Comparison of ENCODE assay signal across 28 cellular contexts in genomic region chr4:88208146-88208545, GRCh38.
"Had no signal": no experiment of that assay in that cellular context is flagged by ENCODE, and none has a peak within 500 bp of the region (broad histone marks: within the 10 kb centered on the region; RNA-seq: fewer than 3 reads in every experiment).

No MANE protein-coding gene starts in this region.

- H3K27ac Mint-ChIP-seq: immature natural killer cell; mesothelial cell of epicardium; naive B cell; natural killer cell; nephron progenitor cell; progenitor cell of endocrine pancreas; stimulated activated naive B cell treated with anti-CD40 and anti-IgM and Interleukin-4, amounts not matched to agents 10 μg/mL and 1 μg/mL and 100 μg/mL, for 72 hours had no signal

- H3K36me3 Mint-ChIP-seq: immature natural killer cell; mesothelial cell of epicardium; naive B cell; natural killer cell; stimulated activated naive B cell treated with anti-CD40 and anti-IgM and Interleukin-4, amounts not matched to agents 10 μg/mL and 1 μg/mL and 100 μg/mL, for 72 hours had no signal

- DNase-seq: hypothalamus; immature natural killer cell; kidney; left colon; left ventricle myocardium inferior; mesendoderm; naive B cell; natural killer cell; nephron progenitor cell; ovary; retina; right cardiac atrium; stimulated activated CD4-positive, alpha-beta T cell treated with anti-CD3 and anti-CD28 coated beads, Interleukin-12 subunit alpha, Interleukin-12 subunit beta, amount 100 ng/mL, for 4 hours; stimulated activated CD4-positive, alpha-beta T cell treated with anti-CD3 and anti-CD28 coated beads, Interleukin-15, amount 100 ng/mL, for 24 hours; stimulated activated CD4-positive, alpha-beta T cell treated with anti-CD3 and anti-CD28 coated beads, Interleukin-2, amount 100 ng/mL, for 24 hours; stimulated activated CD4-positive, alpha-beta T cell treated with anti-CD3 and anti-CD28 coated beads, Interleukin-4, amount 100 ng/mL, for 1 hour; stimulated activated naive B cell treated with anti-CD40 and anti-IgM and Interleukin-4, amounts not matched to agents 10 μg/mL and 1 μg/mL and 100 μg/mL, for 72 hours; stimulated activated naive CD8-positive, alpha-beta T cell treated with anti-CD3 and anti-CD28 coated beads, Interleukin-15, Interleukin-2, amounts not matched to agents 100 U/mL and 50 U/mL, for 24 hours; stomach; testis; thyroid gland; transverse colon; uterus had no signal

- H3K4me1 ChIP-seq: testis, uterus had no signal

- H3K9me3 Mint-ChIP-seq: immature natural killer cell; mesothelial cell of epicardium; naive B cell; natural killer cell; nephron progenitor cell; stimulated activated naive B cell treated with anti-CD40 and anti-IgM and Interleukin-4, amounts not matched to agents 10 μg/mL and 1 μg/mL and 100 μg/mL, for 72 hours had no signal

- ATAC-seq: left colon; natural killer cell; right cardiac atrium; sciatic nerve; stimulated activated naive B cell treated with anti-CD40 and anti-IgM and Interleukin-4, amounts not matched to agents 10 μg/mL and 1 μg/mL and 100 μg/mL, for 72 hours; stimulated activated naive CD8-positive, alpha-beta T cell treated with anti-CD3 and anti-CD28 coated beads, Interleukin-15, Interleukin-2, amounts not matched to agents 100 U/mL and 50 U/mL, for 24 hours had no signal

- H3K27me3 ChIP-seq: ovary, stomach, testis, thyroid gland, transverse colon, uterus had no signal

- H3K4me3 ChIP-seq: left ventricle myocardium inferior, lung, ovary, skin epidermis, stomach, testis, thyroid gland, transverse colon, uterus had no signal

- H3K27me3 Mint-ChIP-seq: naive B cell had no signal

- H3K27ac ChIP-seq: left ventricle myocardium inferior, ovary, skin epidermis, stomach, testis, thyroid gland, transverse colon, uterus had no signal

- H3K4me3 Mint-ChIP-seq: immature natural killer cell; mesothelial cell of epicardium; naive B cell; natural killer cell; nephron progenitor cell; stimulated activated naive B cell treated with anti-CD40 and anti-IgM and Interleukin-4, amounts not matched to agents 10 μg/mL and 1 μg/mL and 100 μg/mL, for 72 hours had no signal

- H3K36me3 ChIP-seq: left ventricle myocardium inferior, ovary, stomach, thyroid gland, transverse colon, uterus had no signal

- H3K9me3 ChIP-seq: left ventricle myocardium inferior, ovary, stomach, testis, thyroid gland, transverse colon, uterus had no signal

- H3K4me1 Mint-ChIP-seq: naive B cell, nephron progenitor cell had no signal
